Comparison of ENCODE assay signal across 13 cellular contexts in the genomic region with DNA sequence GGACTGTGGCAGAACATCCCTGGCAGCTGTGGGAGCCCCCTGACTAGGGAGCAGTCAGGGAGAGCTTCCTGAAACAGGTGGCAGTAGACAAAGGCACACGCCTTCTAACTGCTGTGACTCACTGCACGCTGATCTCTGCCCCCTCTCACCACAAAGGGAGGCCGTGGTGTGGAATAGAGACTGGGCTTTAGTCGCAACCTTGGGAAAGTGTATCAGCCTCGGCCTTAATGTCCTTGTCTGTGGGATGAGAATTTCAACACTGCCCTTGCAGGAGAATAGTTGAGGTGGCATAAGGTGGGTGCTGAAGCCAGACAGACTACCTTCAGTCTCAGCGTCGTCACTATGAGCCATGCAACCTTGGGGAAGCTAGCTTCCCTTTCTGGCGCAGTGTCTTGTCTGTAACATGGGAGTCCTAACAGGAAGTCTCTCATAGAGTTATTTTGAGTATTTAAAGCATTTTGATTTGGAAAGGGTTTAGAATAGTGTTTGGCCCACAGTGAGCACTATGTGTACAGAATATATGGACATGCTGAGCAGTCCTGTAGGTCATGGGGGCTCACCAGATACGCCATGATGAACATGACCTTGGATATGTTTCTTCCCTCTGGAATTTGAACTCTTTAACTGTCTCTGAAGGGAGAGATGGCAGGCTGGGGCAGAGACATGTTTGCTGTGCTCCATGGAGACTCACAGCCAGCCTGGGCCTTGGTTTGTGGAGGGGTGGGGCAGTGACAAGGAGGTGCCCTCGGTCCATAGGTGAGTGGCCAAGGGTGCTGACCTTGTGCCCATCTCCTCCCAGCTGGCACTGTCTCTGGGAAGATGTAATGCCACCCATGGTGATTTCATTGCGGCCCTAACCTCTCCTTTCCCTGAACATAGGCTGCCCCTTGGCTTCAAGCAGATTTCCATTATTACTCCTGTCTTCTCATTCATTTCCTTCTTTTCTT. TPM values are rescaled to one million over a fixed set of nuclear protein-coding genes. Genes with fewer than 3 reads are reported as not detected.
A peak's percentile ranks its signal among the peaks of the same experiment; 100 is the strongest.
DNase-seq lines count a peak whose midpoint lies in the region; ATAC-seq and TF ChIP-seq lines count a peak whose summit lies in the region.
"Had no signal": no experiment of that assay in that cellular context is flagged by ENCODE, and none has a peak within 500 bp of the region (broad histone marks: within the 10 kb centered on the region; RNA-seq: fewer than 3 reads in every experiment).

No MANE protein-coding gene starts in this region.

- intact Hi-C loops in right cardiac atrium (cut with DNase I), result no loop called here

- H3K27me3 ChIP-seq in foreskin keratinocyte (no peaks in the 10 kb centered on the region), right cardiac atrium (ENCODE audit: control insufficient read depth, insufficient read depth) (no peaks in the 10 kb centered on the region)

- 64% methylated on average over 11 of the region's 11 CpGs for WGBS in right cardiac atrium

- DNase-seq in HT1080 (ENCODE audit: low read depth) (peak; percentile 79), SIG-M5 treated with dmso at 0.1 percent for 504 hours (lab: John Stamatoyannopoulos, UW; ENCODE audit: unreplicated experiment) (peak; percentile 65), foreskin keratinocyte (no peak), right cardiac atrium (no peak), NCI-H1694 treated with DMSO at 0.1 percent for 48 hours (lab: John Stamatoyannopoulos, UW) (no peak)
- DNase-seq in stimulated activated effector memory CD8-positive, alpha-beta T cell treated with anti-CD3 and anti-CD28 coated beads, Interleukin-12 subunit alpha, Interleukin-12 subunit beta, amount 100 ng/mL, for 72 hours (ENCODE audit: low spot score in 2 of 2), result no peak
- DNase-seq: activated CD4-positive, alpha-beta T cell treated with anti-CD3 and anti-CD28 coated beads for 48 hours; effector CD4-positive, alpha-beta T cell; NCI-H2081 treated with DMSO at 0.1 percent for 48 hours had no signal

- no peaks in the 10 kb centered on the region for H3K9me3 ChIP-seq in right cardiac atrium (ENCODE audit: control insufficient read depth, low read length)

- TF ChIP-seq CTCF in foreskin keratinocyte (conservative IDR thresholded peaks at IDR 0.05), result no peak

- no peak overlapping the region for H3K4me3 ChIP-seq in right cardiac atrium (ENCODE audit: low read length)
- H3K4me3 ChIP-seq: skin epidermis had no signal

- H3K9me3 Mint-ChIP-seq in stimulated activated effector memory CD8-positive, alpha-beta T cell treated with anti-CD3 and anti-CD28 coated beads, Interleukin-12 subunit alpha, Interleukin-12 subunit beta, amount 100 ng/mL, for 72 hours, result no peaks in the 10 kb centered on the region

- H3K4me1 Mint-ChIP-seq in stimulated activated effector memory CD8-positive, alpha-beta T cell treated with anti-CD3 and anti-CD28 coated beads, Interleukin-12 subunit alpha, Interleukin-12 subunit beta, amount 100 ng/mL, for 72 hours, result peaks cover 38% of the 10 kb centered on the region

- peak overlapping the region; percentile 80 for H3K27ac Mint-ChIP-seq in stimulated activated effector memory CD8-positive, alpha-beta T cell treated with anti-CD3 and anti-CD28 coated beads, Interleukin-12 subunit alpha, Interleukin-12 subunit beta, amount 100 ng/mL, for 72 hours
- H3K27ac Mint-ChIP-seq: activated naive CD8-positive, alpha-beta T cell had no signal

- no peaks in the 10 kb centered on the region for H3K4me1 ChIP-seq in foreskin keratinocyte
- peaks cover 3% of the 10 kb centered on the region for H3K4me1 ChIP-seq in right cardiac atrium (ENCODE audit: control insufficient read depth, insufficient read depth, low read length)

- H3K27ac ChIP-seq in foreskin keratinocyte, result no peak overlapping the region
- no peak overlapping the region for H3K27ac ChIP-seq in right cardiac atrium (ENCODE audit: low read length)
- H3K27ac ChIP-seq: skin epidermis had no signal

- peaks cover 5% of the 10 kb centered on the region for H3K36me3 Mint-ChIP-seq in stimulated activated effector memory CD8-positive, alpha-beta T cell treated with anti-CD3 and anti-CD28 coated beads, Interleukin-12 subunit alpha, Interleukin-12 subunit beta, amount 100 ng/mL, for 72 hours
- H3K36me3 Mint-ChIP-seq: activated naive CD8-positive, alpha-beta T cell had no signal

- peak; percentile 11 for ATAC-seq in foreskin keratinocyte
- no peak for ATAC-seq in stimulated activated effector memory CD8-positive, alpha-beta T cell treated with anti-CD3 and anti-CD28 coated beads, Interleukin-12 subunit alpha, Interleukin-12 subunit beta, amount 100 ng/mL, for 72 hours
- no peak for ATAC-seq in GM21717 (IDR thresholded peaks at IDR 0.05; ENCODE audit: unreplicated experiment)
- no peak for ATAC-seq in right cardiac atrium
- no peak for ATAC-seq in GM21825 (IDR thresholded peaks at IDR 0.05; ENCODE audit: unreplicated experiment)

- no peak overlapping the region for H3K4me3 Mint-ChIP-seq in stimulated activated effector memory CD8-positive, alpha-beta T cell treated with anti-CD3 and anti-CD28 coated beads, Interleukin-12 subunit alpha, Interleukin-12 subunit beta, amount 100 ng/mL, for 72 hours
- H3K4me3 Mint-ChIP-seq: activated naive CD8-positive, alpha-beta T cell had no signal

RNA-seq across cellular contexts. Expression of gene SMAD7, which starts 29.5 kb away (rescaled TPM):
- 17.8 and 19.6 TPM in 2 replicates for total RNA-seq in HT1080 (2014; rRNA removed; shearing (Covaris generic))
- polyA plus RNA-seq in HT1080 (2015; cell fraction: cytosol; rRNA removed), result 12.1 and 14.0 TPM in 2 replicates
- polyA plus RNA-seq in HT1080 (2015; cell fraction: nucleus; rRNA removed), result 21.4 and 26.5 TPM in 2 replicates
- total RNA-seq in foreskin keratinocyte, result 7.2 and 10.5 TPM in 2 replicates
- polyA plus RNA-seq in foreskin keratinocyte, result 4.3 and 5.2 TPM in 2 replicates
- 10 to 100 TPM; 66.3 to 97.6 (median 94.3) TPM for total RNA-seq in right cardiac atrium
- polyA plus RNA-seq in right cardiac atrium, result 34.8 TPM

Comparison
In these comparisons a context has a peak if more than half of its experiments do, and no peak if none do; other contexts are left out.
1. DNase-seq: peak in HT1080 (single experiment) and SIG-M5 treated with dmso at 0.1 percent for 504 hours (single experiment); none in foreskin keratinocyte (0 of 2), stimulated activated effector memory CD8-positive, alpha-beta T cell treated with anti-CD3 and anti-CD28 coated beads, Interleukin-12 subunit alpha, Interleukin-12 subunit beta, amount 100 ng/mL, for 72 hours (0 of 2), right cardiac atrium (0 of 3) and NCI-H1694 treated with DMSO at 0.1 percent for 48 hours (single experiment).